Comparison of ENCODE assay signal across 23 cellular contexts in the genomic region with DNA sequence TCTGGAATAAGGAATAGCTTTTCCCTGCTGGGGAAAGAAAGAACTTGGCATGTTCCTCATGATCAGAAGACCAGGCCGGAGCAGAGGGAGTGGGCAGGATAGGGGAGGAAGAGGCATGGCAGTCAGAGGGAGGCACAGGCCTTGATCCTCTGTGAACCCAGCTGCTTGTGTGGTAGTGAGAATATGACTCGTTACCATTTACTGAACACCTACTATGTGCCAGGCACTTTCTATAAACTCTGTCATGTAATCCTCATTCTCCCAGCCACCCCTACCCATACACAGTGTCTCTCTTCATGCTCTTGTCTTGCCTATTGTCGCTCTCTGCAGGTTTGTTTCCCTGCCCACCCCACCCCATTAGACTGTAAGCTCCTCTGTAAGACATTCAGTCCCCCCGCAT.
DNase-seq lines count a peak whose midpoint lies in the region; ATAC-seq and TF ChIP-seq lines count a peak whose summit lies in the region.
"Had no signal": no experiment of that assay in that cellular context is flagged by ENCODE, and none has a peak within 500 bp of the region (broad histone marks: within the 10 kb centered on the region; RNA-seq: fewer than 3 reads in every experiment).

No MANE protein-coding gene starts in this region.

- no peak for TF ChIP-seq CTCF in C4-2B (conservative IDR thresholded peaks at IDR 0.05)
- TF ChIP-seq CTCF in PC-9 (conservative IDR thresholded peaks at IDR 0.05) = no peak
- TF ChIP-seq CTCF in esophagus squamous epithelium (IDR thresholded peaks at IDR 0.05) = no peak
- TF ChIP-seq CTCF in progenitor cell of endocrine pancreas (IDR thresholded peaks at IDR 0.05; ENCODE audit: unreplicated experiment) = no peak
- TF ChIP-seq CTCF in vagina (IDR thresholded peaks at IDR 0.05) = no peak
- no peak for TF ChIP-seq CTCF in WTC11 (IDR thresholded peaks at IDR 0.05)

- no peak for TF ChIP-seq POLR2A in esophagus squamous epithelium (IDR thresholded peaks at IDR 0.05)
- no peak for TF ChIP-seq POLR2A in vagina (IDR thresholded peaks at IDR 0.05)

- H3K4me1 ChIP-seq in PC-9 (replicated peaks; ENCODE audit: insufficient read depth) = peaks cover 87% of the 10 kb centered on the region
- H3K4me1 ChIP-seq in esophagus squamous epithelium = peaks cover 34 to 70% (median 41%) of the 10 kb centered on the region in 3 donors
- H3K4me1 ChIP-seq in vagina = peaks cover 30% of the 10 kb centered on the region

- POLR2A ChIA-PET in PC-9 (lab: Charles Lee; ENCODE audit: unreplicated experiment) = no interaction called here
- POLR2A ChIA-PET in WTC11 (lab: Charles Lee) = no interaction called here

- no peak overlapping the region for H2AFZ ChIP-seq in PC-9

- H3K4me3 ChIP-seq in PC-9 = no peak overlapping the region
- no peak overlapping the region for H3K4me3 ChIP-seq in esophagus squamous epithelium
- H3K4me3 ChIP-seq in vagina = no peak overlapping the region
- H3K4me3 ChIP-seq: BLaER1 treated with 17β-estradiol and CSF1 and Interleukin-3, amounts not matched to agents 10 nM and 100 nM had no signal

- peaks cover 51% of the 10 kb centered on the region for H3F3A ChIP-seq in PC-9 (ENCODE audit: insufficient read depth, low read depth)

- WGBS in esophagus squamous epithelium, 2 donors = 65 to 80% methylated on average over 4 of the region's 4 CpGs

- H3K27ac Mint-ChIP-seq in progenitor cell of endocrine pancreas (peak overlapping the region; percentile 92), WTC11 (no peak overlapping the region)
- H3K27ac Mint-ChIP-seq: CD8-positive, alpha-beta T cell had no signal

- peak overlapping the region; percentile 42 for H3K4me2 ChIP-seq in PC-9

- ATAC-seq in WTC11 = no peak
- ATAC-seq: CD8-positive, alpha-beta T cell; HepG2 had no signal

- H3K27me3 ChIP-seq in PC-9 (ENCODE audit: insufficient read depth, low read depth) = no peaks in the 10 kb centered on the region
- peaks cover 0 to 22% (median 0%) of the 10 kb centered on the region in 4 donors for H3K27me3 ChIP-seq in esophagus squamous epithelium
- H3K27me3 ChIP-seq in vagina = no peaks in the 10 kb centered on the region

- intact Hi-C loops in PC-9 (cut with micrococcal nuclease; ENCODE audit: unreplicated experiment) = loop anchor here (2.0 to 5.0 kb wide), 2 partner anchors 198 to 339 kb away; no protein-coding TSS in a partner anchor
- intact Hi-C loops in esophagus squamous epithelium (cut with DNase I) = loop anchor here (10.0 kb wide), 1 partner anchor 89 kb away; no protein-coding TSS in a partner anchor
- intact Hi-C loops in vagina (cut with DNase I) = no loop called here

- H3K9me3 ChIP-seq in PC-9 (ENCODE audit: insufficient read depth, low read depth) (no peaks in the 10 kb centered on the region; the same call in 1 of the 2 replicates), esophagus squamous epithelium (no peaks in the 10 kb centered on the region), vagina (no peaks in the 10 kb centered on the region)
- H3K9me3 ChIP-seq: BLaER1 treated with 17β-estradiol and CSF1 and Interleukin-3, amounts not matched to agents 10 nM and 100 nM had no signal

- H3K27me3 Mint-ChIP-seq in progenitor cell of endocrine pancreas (peaks cover 6% of the 10 kb centered on the region), WTC11 (ENCODE audit: low read depth) (peaks cover 28% of the 10 kb centered on the region)

- DNase-seq in PC-9 (no peak), esophagus squamous epithelium (lab: John Stamatoyannopoulos, UW) (no peak), progenitor cell of endocrine pancreas (ENCODE audit: low spot score, unreplicated experiment) (no peak), vagina (ENCODE audit: extremely low spot score in 2 of 2) (no peak), WTC11 (ENCODE audit: low spot score) (no peak), OCI-M2 (lab: John Stamatoyannopoulos, UW; ENCODE audit: unreplicated experiment) (no peak)
- DNase-seq in effector CD8-positive, alpha-beta T cell (lab: John Stamatoyannopoulos, UW) = no peak
- DNase-seq: 8988T; CD8-positive, alpha-beta T cell; DMS53; GDM1; H7; MV-4-11; NCI-H1694; NCI-H2081; NCI-H2171; NCI-H524 treated with DMSO at 0.1 percent for 48 hours; OCI-M1; RPMI8226; SHP77 had no signal

- no peak overlapping the region for H3K4me3 Mint-ChIP-seq in progenitor cell of endocrine pancreas (ENCODE audit: low read depth)
- no peak overlapping the region for H3K4me3 Mint-ChIP-seq in WTC11
- H3K4me3 Mint-ChIP-seq: CD8-positive, alpha-beta T cell had no signal

- H3K36me3 Mint-ChIP-seq in progenitor cell of endocrine pancreas (ENCODE audit: insufficient read depth) (no peaks in the 10 kb centered on the region), WTC11 (no peaks in the 10 kb centered on the region)
- H3K36me3 Mint-ChIP-seq: CD8-positive, alpha-beta T cell had no signal

- no peaks in the 10 kb centered on the region for H3K9me3 Mint-ChIP-seq in progenitor cell of endocrine pancreas (ENCODE audit: low read depth)
- H3K9me3 Mint-ChIP-seq in WTC11 = 0 out of 2 replicates have a peak, but pooled peaks cover 3% of the 10 kb centered on the region
- H3K9me3 Mint-ChIP-seq: CD8-positive, alpha-beta T cell had no signal

- H3K79me2 ChIP-seq in PC-9 (ENCODE audit: low read depth) = no peaks in the 10 kb centered on the region

- no TSS peak for BruUV-seq in PC-9 (replicated peaks; lab: Mats Ljungman, UMichigan)

- CTCF ChIA-PET in PC-9 (lab: Charles Lee) = interaction anchor here (0.7 kb wide), 1 partner anchor 89 kb away, joined by 3 read pairs; no protein-coding TSS in a partner anchor
- CTCF ChIA-PET in WTC11 (lab: Charles Lee) = no interaction called here

- H3K36me3 ChIP-seq in PC-9 (ENCODE audit: low read depth) = no peaks in the 10 kb centered on the region
- H3K36me3 ChIP-seq in esophagus squamous epithelium = no peaks in the 10 kb centered on the region
- no peaks in the 10 kb centered on the region for H3K36me3 ChIP-seq in vagina
- H3K36me3 ChIP-seq: BLaER1 treated with 17β-estradiol and CSF1 and Interleukin-3, amounts not matched to agents 10 nM and 100 nM had no signal

- no peaks in the 10 kb centered on the region for H4K20me1 ChIP-seq in PC-9 (ENCODE audit: insufficient read depth)

- H3K9me2 ChIP-seq in PC-9 (ENCODE audit: insufficient read depth) = no peaks in the 10 kb centered on the region

- H3K4me1 Mint-ChIP-seq in progenitor cell of endocrine pancreas (ENCODE audit: low read depth) = peaks cover 46% of the 10 kb centered on the region
- H3K4me1 Mint-ChIP-seq in WTC11 = peaks cover 39% of the 10 kb centered on the region

- peak overlapping the region; percentile 76 for H3K27ac ChIP-seq in C4-2B
- peak overlapping the region; percentile 94 for H3K27ac ChIP-seq in PC-9
- peak overlapping the region; percentile 75 to 86 (median 81) for H3K27ac ChIP-seq in esophagus squamous epithelium
- H3K27ac ChIP-seq in vagina = no peak overlapping the region
- H3K27ac ChIP-seq: BLaER1 treated with 17β-estradiol and CSF1 and Interleukin-3, amounts not matched to agents 10 nM and 100 nM had no signal

TF ChIP-seq in WTC11, 78 proteins besides CTCF, POLR2A, EP300 and RAD21:
- TF ChIP-seq CBFB (CRISPR knock-in tag; IDR thresholded peaks at IDR 0.05; ENCODE audit: low read depth) = no peak
